ENCODE assay signal across 16 cellular contexts in the genomic region with DNA sequence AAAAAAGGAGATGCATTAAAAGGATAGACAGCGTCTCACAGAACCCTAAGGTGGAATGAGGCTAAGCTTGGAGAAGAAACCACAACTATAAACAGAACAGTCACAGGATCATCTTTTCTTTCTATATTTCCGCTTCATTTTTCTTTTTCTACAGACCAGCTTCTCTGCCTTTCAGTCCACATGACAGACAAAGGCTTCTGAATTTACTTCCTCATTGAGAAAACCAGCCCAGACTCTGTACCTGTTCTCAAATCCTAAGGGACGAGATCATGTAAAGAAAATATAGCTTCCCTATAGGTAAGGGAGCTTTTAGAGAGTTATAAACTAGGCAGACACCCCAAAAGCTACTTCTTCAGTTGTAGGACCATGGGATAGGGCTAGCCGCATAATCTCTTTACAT.
"Had no signal": no experiment of that assay in that cellular context is flagged by ENCODE, and none has a peak within 500 bp of the region (broad histone marks: within the 10 kb centered on the region; RNA-seq: fewer than 3 reads in every experiment).

No MANE protein-coding gene starts in this region.

- H3K9me3 Mint-ChIP-seq: activated CD4-positive, alpha-beta memory T cell treated with anti-CD3 and anti-CD28 coated beads, Interleukin-2, amount 10 ng/mL, durations not matched to agents 7 days and 5 days; activated T-cell treated with anti-CD3 and anti-CD28 coated beads, Interleukin-2, amount 50 U/mL, for 24 hours had no signal

- H3K27me3 ChIP-seq: body of pancreas, ovary, stomach, upper lobe of right lung had no signal

- ATAC-seq: activated naive CD4-positive, alpha-beta T cell treated with anti-CD3 and anti-CD28 coated beads, Interleukin-2, amount 50 U/mL, for 72 hours; body of pancreas; sciatic nerve; upper lobe of right lung had no signal

- H3K27ac ChIP-seq: body of pancreas, left ventricle myocardium inferior, ovary, stomach, thoracic aorta, upper lobe of right lung, VCaP had no signal

- DNase-seq: activated CD4-positive, alpha-beta memory T cell treated with anti-CD3 and anti-CD28 coated beads, Interleukin-2, amount 10 ng/mL, durations not matched to agents 7 days and 5 days; activated effector memory CD4-positive, alpha-beta T cell treated with anti-CD3 and anti-CD28 coated beads, Interleukin-2, amount 50 U/mL, for 16 hours; activated T-cell treated with anti-CD3 and anti-CD28 coated beads, Interleukin-2, amount 50 U/mL, for 24 hours; amygdala; body of pancreas; caudate nucleus; left ventricle myocardium inferior; mesendoderm; ovary; stomach; upper lobe of right lung had no signal

- H3K4me1 ChIP-seq: body of pancreas, upper lobe of right lung had no signal

- H3K9me3 ChIP-seq: body of pancreas, left ventricle myocardium inferior, ovary, stomach, thoracic aorta, upper lobe of right lung had no signal

- H3K36me3 ChIP-seq: ovary, upper lobe of right lung had no signal

- H3K4me3 ChIP-seq: body of pancreas, left ventricle myocardium inferior, ovary, stomach, thoracic aorta, upper lobe of right lung had no signal

- H3K4me3 Mint-ChIP-seq: activated CD4-positive, alpha-beta memory T cell treated with anti-CD3 and anti-CD28 coated beads, Interleukin-2, amount 10 ng/mL, durations not matched to agents 7 days and 5 days; activated T-cell treated with anti-CD3 and anti-CD28 coated beads, Interleukin-2, amount 50 U/mL, for 24 hours had no signal

- FAIRE-seq: colon had no signal

- H3K27ac Mint-ChIP-seq: activated CD4-positive, alpha-beta memory T cell treated with anti-CD3 and anti-CD28 coated beads, Interleukin-2, amount 10 ng/mL, durations not matched to agents 7 days and 5 days; activated naive CD4-positive, alpha-beta T cell treated with anti-CD3 and anti-CD28 coated beads, Interleukin-2, amount 50 U/mL, for 72 hours; activated T-cell treated with anti-CD3 and anti-CD28 coated beads, Interleukin-2, amount 50 U/mL, for 24 hours had no signal

- H3K27me3 Mint-ChIP-seq: activated CD4-positive, alpha-beta memory T cell treated with anti-CD3 and anti-CD28 coated beads, Interleukin-2, amount 10 ng/mL, durations not matched to agents 7 days and 5 days; activated T-cell treated with anti-CD3 and anti-CD28 coated beads, Interleukin-2, amount 50 U/mL, for 24 hours had no signal
